ENCODE assay signal across 29 cellular contexts in genomic region chr22:39139933-39140332, GRCh38. TPM values are rescaled to one million over a fixed set of nuclear protein-coding genes. Genes with fewer than 3 reads are reported as not detected.
DNase-seq lines count a peak whose midpoint lies in the region; ATAC-seq and TF ChIP-seq lines count a peak whose summit lies in the region.
"Had no signal": no experiment of that assay in that cellular context is flagged by ENCODE, and none has a peak within 500 bp of the region (broad histone marks: within the 10 kb centered on the region; RNA-seq: fewer than 3 reads in every experiment).

No MANE protein-coding gene starts in this region.

- CTCF ChIA-PET in IMR-90 (lab: Yijun Ruan, JAX) = no interaction called here

- H4K91ac ChIP-seq in IMR-90 (ENCODE audit: insufficient read depth, low read depth, low read length) = no peak overlapping the region

- POLR2A ChIA-PET in IMR-90 (lab: Charles Lee; ENCODE audit: unreplicated experiment) = interaction anchor here (0.5 kb wide), 1 partner anchor 158 kb away, joined by 3 read pairs; the partner anchor contains the start of gene APOBEC3B

- H3K9me3 Mint-ChIP-seq in activated naive CD8-positive, alpha-beta T cell treated with anti-CD3 and anti-CD28 coated beads for 36 hours = no peaks in the 10 kb centered on the region
- H3K9me3 Mint-ChIP-seq: CD8-positive, alpha-beta memory T cell; GM23338; H9; HFFc6 had no signal

- H2BK5ac ChIP-seq in IMR-90 (ENCODE audit: low read depth, low read length, poor library complexity, severe bottlenecking) = no peak overlapping the region

- no peak overlapping the region for H2AK5ac ChIP-seq in IMR-90 (ENCODE audit: low read depth, low read length)

- peaks cover 14% of the 10 kb centered on the region for H3K4me1 Mint-ChIP-seq in activated naive CD8-positive, alpha-beta T cell treated with anti-CD3 and anti-CD28 coated beads for 36 hours

- H3K36me3 ChIP-seq in right atrium auricular region (peaks cover 11% of the 10 kb centered on the region), IMR-90 (ENCODE audit: control insufficient read depth, insufficient read depth, low read length) (no peaks in the 10 kb centered on the region), osteoblast (ENCODE audit: insufficient read depth, low read length) (no peaks in the 10 kb centered on the region)
- H3K36me3 ChIP-seq: MG63, SJSA1 had no signal

- no peaks in the 10 kb centered on the region for H3K36me3 Mint-ChIP-seq in activated naive CD8-positive, alpha-beta T cell treated with anti-CD3 and anti-CD28 coated beads for 36 hours

- no peak overlapping the region for H2BK20ac ChIP-seq in IMR-90 (ENCODE audit: low read depth, low read length)

- TF ChIP-seq POLR2A in IMR-90 (IDR thresholded peaks at IDR 0.05; ENCODE audit: low read depth, low read length) = no peak

- no peak overlapping the region for H3K9ac ChIP-seq in IMR-90 (ENCODE audit: low read depth, low read length)

- TF ChIP-seq CTCF in right atrium auricular region (IDR thresholded peaks at IDR 0.05) (no peak), IMR-90 (conservative IDR thresholded peaks at IDR 0.05; ENCODE audit: low read depth, low read length) (no peak), osteoblast (IDR thresholded peaks at IDR 0.05; ENCODE audit: extremely low read depth, low read depth, low read length) (no peak)

- H3K79me1 ChIP-seq in IMR-90 (ENCODE audit: low read depth in 1 of 2, low read length in 2 of 2) = no peaks in the 10 kb centered on the region; a peak in 1 of 4 replicates

- H3K27ac ChIP-seq in right atrium auricular region (no peak overlapping the region), IMR-90 (ENCODE audit: insufficient read depth, low read length) (no peak overlapping the region), osteoblast (ENCODE audit: low read depth, low read length) (no peak overlapping the region)
- H3K27ac ChIP-seq: A549, PC-9, SJSA1 had no signal

- no peak overlapping the region for H2BK15ac ChIP-seq in IMR-90 (ENCODE audit: low read depth, low read length)

- H3K27ac Mint-ChIP-seq in activated naive CD8-positive, alpha-beta T cell treated with anti-CD3 and anti-CD28 coated beads for 36 hours = no peak overlapping the region
- H3K27ac Mint-ChIP-seq: GM23338, HFFc6 had no signal

- no peak overlapping the region for H4K8ac ChIP-seq in IMR-90 (ENCODE audit: low read depth in 2 of 2, low read length in 2 of 2)

- no peak for TF ChIP-seq RAD21 in IMR-90 (IDR thresholded peaks at IDR 0.05; ENCODE audit: low read length)

- H3K23ac ChIP-seq in IMR-90 (ENCODE audit: low read depth, low read length) = no peak overlapping the region

- H3K4me3 Mint-ChIP-seq in activated naive CD8-positive, alpha-beta T cell treated with anti-CD3 and anti-CD28 coated beads for 36 hours = no peak overlapping the region
- H3K4me3 Mint-ChIP-seq: GM23338, H9, HFFc6 had no signal

- H3K18ac ChIP-seq in IMR-90 (ENCODE audit: low read depth, low read length) = no peak overlapping the region

- H3K4me1 ChIP-seq in right atrium auricular region (peaks cover 0 to 28% of the 10 kb centered on the region in 2 donors), IMR-90 (ENCODE audit: control insufficient read depth, insufficient read depth, low read length) (peaks cover 4% of the 10 kb centered on the region), osteoblast (ENCODE audit: insufficient read depth, low read length) (peaks cover 10% of the 10 kb centered on the region)

- peak overlapping the region; percentile 70 for H2AK9ac ChIP-seq in IMR-90 (replicated peaks; ENCODE audit: low read depth, low read length, poor library complexity)

- H3K9me1 ChIP-seq in IMR-90 (ENCODE audit: insufficient read depth, low read length) = peaks cover 4% of the 10 kb centered on the region; the same call in 1 of the 2 replicates

- BruUV-seq in IMR-90 (replicated peaks; lab: Mats Ljungman, UMichigan) = no TSS peak

- no peak overlapping the region for H3K4ac ChIP-seq in IMR-90 (ENCODE audit: low read depth, low read length)

- in situ Hi-C loops in IMR-90 (cut with MboI; ENCODE audit: low sequenced_read_pairs) = no loop called here

- WGBS in IMR-90 (ENCODE audit: extremely low coverage in 2 of 2, insufficient read length in 1 of 2), 2 experiments = 50% methylated on average over 1 of the region's 7 CpGs; no CpG with 5 or more reads in 1 of the 2 experiments

- dilution Hi-C loops in IMR-90 (cut with HindIII; ENCODE audit: low sequenced_read_pairs, unreplicated experiment) = no loop called here

- DNase-seq in cardiac septum (ENCODE audit: low spot score) (peak; percentile 35), right atrium auricular region (ENCODE audit: low spot score) (no peak), IMR-90 (no peak), osteoblast (ENCODE audit: insufficient read length, low spot score, missing footprints) (peak; percentile 62)
- DNase-seq in activated naive CD8-positive, alpha-beta T cell treated with anti-CD3 and anti-CD28 coated beads for 36 hours = no peak
- no peak for DNase-seq in activated CD8-positive, alpha-beta memory T cell treated with anti-CD3 and anti-CD28 coated beads for 24 hours
- DNase-seq: C1 segment of cervical spinal cord; CD8-positive, alpha-beta memory T cell; DMS 273 treated with DMSO at 0.1 percent for 48 hours; DMS79; EL; GF-D8; H9; HFFc6; KG1; MG63; NCI-H1105 treated with DMSO at 0.1 percent for 48 hours; NCI-H2029; NCI-H446 treated with DMSO at 0.1 percent for 48 hours; NCI-H526; NCI-H82; NK-92 treated with Interleukin-12 subunit alpha and Interleukin-12 subunit beta, amount 100 ng/mL, for 24 hours; PC-9 had no signal

- H3K79me2 ChIP-seq in osteoblast (ENCODE audit: insufficient read depth, low read length) = no peaks in the 10 kb centered on the region

- H3K9me3 ChIP-seq in right atrium auricular region (no peaks in the 10 kb centered on the region), IMR-90 (ENCODE audit: control insufficient read depth, insufficient read depth, low read length) (no peaks in the 10 kb centered on the region), osteoblast (ENCODE audit: low read depth, low read length) (no peaks in the 10 kb centered on the region)
- H3K9me3 ChIP-seq: A549, MG63, SJSA1 had no signal

- H2AFZ ChIP-seq in IMR-90 (replicated peaks; ENCODE audit: low read length, poor library complexity) (no peak overlapping the region), osteoblast (ENCODE audit: low read length) (no peak overlapping the region)
- H2AFZ ChIP-seq: GM23338, PC-9 had no signal

- no peak overlapping the region for H3K56ac ChIP-seq in IMR-90 (ENCODE audit: extremely low read depth, insufficient read depth, low read length)

- no peak overlapping the region for H4K5ac ChIP-seq in IMR-90 (ENCODE audit: low read depth, low read length)

- no peaks in the 10 kb centered on the region for H3K27me3 Mint-ChIP-seq in activated naive CD8-positive, alpha-beta T cell treated with anti-CD3 and anti-CD28 coated beads for 36 hours
- H3K27me3 Mint-ChIP-seq: CD8-positive, alpha-beta memory T cell had no signal

- intact Hi-C loops in cardiac septum (cut with DNase I) (no loop called here), IMR-90 (cut with micrococcal nuclease) (no loop called here)

- no peak overlapping the region for H2BK120ac ChIP-seq in IMR-90 (ENCODE audit: low read depth, low read length)

- H3K27me3 ChIP-seq in right atrium auricular region (no peaks in the 10 kb centered on the region), IMR-90 (ENCODE audit: control insufficient read depth, insufficient read depth, low read length) (no peaks in the 10 kb centered on the region), osteoblast (ENCODE audit: insufficient read depth, low read length) (no peaks in the 10 kb centered on the region)
- H3K27me3 ChIP-seq: MG63, SJSA1 had no signal

- H4K20me1 ChIP-seq in IMR-90 (ENCODE audit: insufficient read depth, low read length) (no peaks in the 10 kb centered on the region), osteoblast (ENCODE audit: insufficient read depth, low read length) (peaks cover 6% of the 10 kb centered on the region)

- no peak overlapping the region for H3K14ac ChIP-seq in IMR-90 (replicated peaks; ENCODE audit: low read depth, low read length)

- no peak overlapping the region for H3K4me2 ChIP-seq in IMR-90 (ENCODE audit: low read depth, low read length)
- H3K4me2 ChIP-seq in osteoblast (ENCODE audit: insufficient read depth, low read length) = no peak overlapping the region
- H3K4me2 ChIP-seq: A549, GM23338, PC-9 had no signal

- ATAC-seq in IMR-90 (ENCODE audit: low read depth) = no peak
- no peak for ATAC-seq in HG02610 (IDR thresholded peaks at IDR 0.05; ENCODE audit: unreplicated experiment)
- ATAC-seq: A549, GM23338 had no signal

- no peak overlapping the region for H3K4me3 ChIP-seq in right atrium auricular region
- no peak overlapping the region for H3K4me3 ChIP-seq in IMR-90 (ENCODE audit: insufficient read depth, low read depth, low read length)
- H3K4me3 ChIP-seq in osteoblast (ENCODE audit: insufficient read depth, low read length) = no peak overlapping the region
- H3K4me3 ChIP-seq: A549, GM23338, MG63, PC-9, SJSA1 had no signal

TF ChIP-seq in IMR-90, 13 proteins besides CTCF, POLR2A, EP300 and RAD21 (continues in another document):
- no peak for TF ChIP-seq ELK1 (IDR thresholded peaks at IDR 0.05; ENCODE audit: borderline replicate concordance, low read depth, low read length)

RNA-seq across cellular contexts. Expression of gene CBX7, which starts 12.5 kb away (rescaled TPM):
- total RNA-seq in cardiac septum (89.6 TPM), right atrium auricular region (100 to 1,000 TPM in 1 of 2 donors, 10 to 100 TPM in 1; 62.0 to 111 TPM), IMR-90 (2012; rRNA removed) (0.56 and 0.90 TPM in 2 replicates), osteoblast (12.7 and 14.5 TPM in 2 replicates)
- polyA plus RNA-seq in IMR-90 (2012; rRNA removed) = 3.4 and 3.6 TPM in 2 replicates
- 1.9 and 2.8 TPM in 2 replicates for polyA plus RNA-seq in IMR-90 (2012; cell fraction: cytosol; rRNA removed)
- polyA plus RNA-seq in IMR-90 (2012; cell fraction: nucleus; rRNA removed; ENCODE audit: low replicate concordance) = 13.5 and 15.7 TPM in 2 replicates
- total RNA-seq in activated naive CD8-positive, alpha-beta T cell treated with anti-CD3 and anti-CD28 coated beads for 36 hours = 10 to 100 TPM; 11.6 to 12.5 TPM

RNA-seq across cellular contexts. Expression of gene APOBEC3H, which starts 42.9 kb away (rescaled TPM):
- total RNA-seq in cardiac septum (not detected), right atrium auricular region (1 to 10 TPM in 1 of 2 donors, not detected in 1; 1.3 TPM), IMR-90 (2012; rRNA removed) (0.18 TPM in 1 of 2 replicates, not detected in the other), osteoblast (not detected in 2 replicates)
- polyA plus RNA-seq in IMR-90 (2012; rRNA removed) = not detected in 2 replicates
- polyA plus RNA-seq in IMR-90 (2012; cell fraction: cytosol; rRNA removed) = 0.09 TPM in 1 of 2 replicates, not detected in the other
- polyA plus RNA-seq in IMR-90 (2012; cell fraction: nucleus; rRNA removed; ENCODE audit: low replicate concordance) = 0.60 TPM in 1 of 2 replicates, not detected in the other
- 1 to 10 TPM; 4.3 to 5.3 TPM for total RNA-seq in activated naive CD8-positive, alpha-beta T cell treated with anti-CD3 and anti-CD28 coated beads for 36 hours
- total RNA-seq: GM23338, Right ventricle myocardium superior, RPMI7951, SJSA1 had no signal
- polyA plus RNA-seq: GM23338 had no signal

Comparison
In these comparisons a context has a peak if more than half of its experiments do, and no peak if none do; other contexts are left out.
1. DNase-seq: peak in cardiac septum (single experiment) and osteoblast (single experiment); none in right atrium auricular region (single experiment), IMR-90 (single experiment), activated naive CD8-positive, alpha-beta T cell treated with anti-CD3 and anti-CD28 coated beads for 36 hours (single experiment) and activated CD8-positive, alpha-beta memory T cell treated with anti-CD3 and anti-CD28 coated beads for 24 hours (single experiment).